ENCODE assay signal across 8 cellular contexts in the genomic region with DNA sequence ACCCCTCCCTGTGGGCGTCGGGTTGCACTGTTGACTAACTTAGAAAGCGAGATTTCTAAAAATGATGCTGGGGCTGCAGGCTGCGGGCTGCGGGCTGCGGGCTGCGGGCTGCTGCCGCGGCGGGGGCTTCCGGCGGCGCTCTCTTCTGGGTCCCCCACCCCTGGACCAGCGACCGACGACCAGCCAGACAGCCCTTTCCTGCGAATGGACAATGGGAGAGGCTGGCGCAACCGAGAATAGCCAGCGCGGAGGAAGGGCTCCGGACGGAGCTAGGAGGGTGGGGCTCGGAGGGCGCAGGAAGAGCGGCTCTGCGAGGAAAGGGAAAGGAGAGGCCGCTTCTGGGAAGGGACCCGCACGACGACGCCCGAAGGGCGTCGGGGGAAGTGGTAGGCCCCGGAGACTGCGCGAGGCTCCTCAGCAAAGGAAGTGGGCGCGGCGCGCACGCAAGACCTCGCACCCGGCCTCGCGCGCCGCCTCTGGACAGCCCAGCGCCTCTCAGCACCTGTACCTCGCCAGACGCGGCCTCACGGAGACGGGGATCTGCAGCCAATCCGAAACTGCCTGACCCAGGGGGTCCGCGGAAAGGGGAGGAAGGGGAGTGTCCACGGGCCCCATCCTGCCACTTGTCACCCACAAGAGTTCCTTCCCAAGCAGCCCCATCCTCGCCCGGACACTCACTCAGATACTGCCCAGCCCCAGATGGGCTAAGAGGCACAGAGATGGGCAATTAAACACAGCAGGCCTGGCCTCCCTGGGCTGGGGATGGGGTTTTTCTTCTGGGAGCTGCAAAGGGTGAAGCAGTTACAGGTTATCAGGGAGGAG.
DNase-seq lines count a peak whose midpoint lies in the region; ATAC-seq and TF ChIP-seq lines count a peak whose summit lies in the region.

No MANE protein-coding gene starts in this region.

- H3K9me3 ChIP-seq in HAP-1 = no peaks in the 10 kb centered on the region

- peak; percentile 53 for TF ChIP-seq CTCF in GM12873 (IDR thresholded peaks at IDR 0.05; ENCODE audit: insufficient read depth, low read depth, low read length, missing control alignments)

- H3K27me3 ChIP-seq in HAP-1 (ENCODE audit: low read depth) = no peaks in the 10 kb centered on the region

- ATAC-seq in left cardiac atrium (peak; percentile 69 to 81), sciatic nerve (peak; percentile 73)

- in situ Hi-C loops in HAP-1 (cut with MboI; ENCODE audit: low sequenced_read_pairs) = no loop called here

- peak; percentile 32 to 66 for DNase-seq in HAP-1 (ENCODE audit: low spot score in 2 of 2)
- DNase-seq in NCI-H69 (lab: John Stamatoyannopoulos, UW) = peak; percentile 72
- DNase-seq in activated gamma-delta T cell (lab: John Stamatoyannopoulos, UW) = peak; percentile 41
- DNase-seq in left cardiac atrium = peak; percentile 87
- DNase-seq in sciatic nerve (ENCODE audit: low spot score) = peak; percentile 81
- no peak for DNase-seq in LoVo (ENCODE audit: low spot score)
- DNase-seq in globus pallidus (ENCODE audit: low spot score) = no peak

- peaks cover 10% of the 10 kb centered on the region for H3K4me1 ChIP-seq in HAP-1

- H3K36me3 ChIP-seq in HAP-1 (replicated peaks) = no peaks in the 10 kb centered on the region

- H3K4me3 ChIP-seq in HAP-1 = 0 out of 2 replicates have a peak overlapping the region, but pooled peaks have one; percentile 9

- intact Hi-C loops in left cardiac atrium (cut with DNase I) (loop anchor here (5.0 to 10.0 kb wide), 3 partner anchors 77 to 145 kb away; no protein-coding TSS in a partner anchor), sciatic nerve (cut with DNase I) (no loop called here)

Comparison
In these comparisons a context has a peak if more than half of its experiments do, and no peak if none do; other contexts are left out.
1. DNase-seq: peak in HAP-1 (2 of 2), NCI-H69 (single experiment), activated gamma-delta T cell (single experiment), left cardiac atrium (single experiment) and sciatic nerve (single experiment); none in LoVo (single experiment) and globus pallidus (single experiment).